In the genomic region with DNA sequence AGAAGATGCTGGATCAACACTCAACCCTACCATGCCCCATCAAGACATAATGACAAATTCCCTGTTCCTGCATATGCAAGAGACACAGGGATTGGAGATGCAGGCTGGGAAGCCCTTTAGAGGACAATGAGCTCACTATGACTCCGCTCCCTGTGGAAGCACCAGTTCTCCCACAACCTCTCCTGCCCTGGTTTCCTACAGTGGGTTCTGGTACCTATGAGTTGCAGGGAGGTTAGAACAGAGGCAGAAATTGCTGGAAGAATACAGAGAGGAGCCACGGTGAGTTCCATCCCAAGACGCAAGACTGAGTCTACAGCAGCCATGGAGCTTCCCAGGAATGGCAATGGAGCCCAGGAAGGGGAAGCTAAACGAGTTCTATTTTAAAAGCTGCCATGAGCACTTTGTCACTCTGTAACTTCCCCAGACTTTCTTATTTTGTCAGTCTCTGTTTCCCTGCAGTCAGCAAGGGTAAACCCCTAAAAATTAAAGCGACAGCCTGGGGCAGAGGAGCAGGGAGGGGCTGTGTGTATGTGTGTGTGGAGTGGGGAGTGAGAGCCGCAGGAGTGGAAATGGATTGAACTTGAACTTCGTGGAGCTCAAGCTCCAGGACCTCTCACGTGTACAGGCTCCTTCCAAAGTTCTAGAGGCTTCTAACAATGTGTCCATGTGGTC, we compare ENCODE assay signal across 30 cellular contexts. TPM values are rescaled to one million over a fixed set of nuclear protein-coding genes. Genes with fewer than 3 reads are reported as not detected.
DNase-seq lines count a peak whose midpoint lies in the region; ATAC-seq and TF ChIP-seq lines count a peak whose summit lies in the region.
"Had no signal": no experiment of that assay in that cellular context is flagged by ENCODE, and none has a peak within 500 bp of the region (broad histone marks: within the 10 kb centered on the region; RNA-seq: fewer than 3 reads in every experiment).

No MANE protein-coding gene starts in this region.

- intact Hi-C loops in Right ventricle myocardium inferior (cut with DNase I) = no loop called here
- intact Hi-C loops in cardiac septum (cut with DNase I) = no loop called here
- intact Hi-C loops in esophagus muscularis mucosa (cut with DNase I) = no loop called here

- 0 out of 3 replicates have a peak, but pooled peaks cover 2% of the 10 kb centered on the region for H3K36me3 Mint-ChIP-seq in GM23338 (ENCODE audit: low read depth)
- H3K36me3 Mint-ChIP-seq in stimulated activated naive B cell treated with anti-CD40 and anti-IgM and Interleukin-4, amounts not matched to agents 10 μg/mL and 1 μg/mL and 100 μg/mL, for 72 hours = peaks cover 65 to 77% of the 10 kb centered on the region in 2 donors

- H3K9me3 ChIP-seq in esophagus muscularis mucosa = no peaks in the 10 kb centered on the region
- H3K9me3 ChIP-seq: Caco-2, psoas muscle, transverse colon had no signal

- peaks cover under 1% of the 10 kb centered on the region; the same call in 1 of the 2 replicates for H3K9me2 ChIP-seq in GM23338 (ENCODE audit: insufficient read depth)

- no peak overlapping the region for H3K27ac ChIP-seq in GM23338 (ENCODE audit: low read depth)
- H3K27ac ChIP-seq in esophagus muscularis mucosa (replicated peaks in 1 of 4) = no peak overlapping the region
- H3K27ac ChIP-seq: psoas muscle, RWPE1, SK-N-MC, transverse colon had no signal

- H3K27me3 ChIP-seq in GM23338 (ENCODE audit: insufficient read depth) = no peaks in the 10 kb centered on the region
- peaks cover 0 to 43% (median 0%) of the 10 kb centered on the region in 4 donors for H3K27me3 ChIP-seq in esophagus muscularis mucosa
- H3K27me3 ChIP-seq: transverse colon had no signal

- H3K36me3 ChIP-seq in GM23338 (ENCODE audit: insufficient read depth) (no peaks in the 10 kb centered on the region), esophagus muscularis mucosa (no peaks in the 10 kb centered on the region)
- H3K36me3 ChIP-seq: transverse colon had no signal

- no peaks in the 10 kb centered on the region for H3K9me3 Mint-ChIP-seq in GM23338
- no peaks in the 10 kb centered on the region for H3K9me3 Mint-ChIP-seq in stimulated activated naive B cell treated with anti-CD40 and anti-IgM and Interleukin-4, amounts not matched to agents 10 μg/mL and 1 μg/mL and 100 μg/mL, for 72 hours
- H3K9me3 Mint-ChIP-seq: activated T-helper 2 cell treated with anti-CD3 and anti-CD28 coated beads, Interferon-gamma antibody, Interleukin-2, Interleukin-4, amounts not matched to agents 10 μg/mL and 5 μg/mL and 100 μg/mL, durations not matched to agents 14 hours and 24 hours and 36 hours; endodermal cell; T-helper 1 cell treated with Interleukin-12 subunit alpha and Interleukin-12 subunit beta and Interleukin-4 antibody, amounts not matched to agents 30 μg/mL and 1 μg/mL, for 36 hours had no signal

- no peak overlapping the region for H3K4me3 ChIP-seq in GM23338
- no peak overlapping the region for H3K4me3 ChIP-seq in esophagus muscularis mucosa
- H3K4me3 ChIP-seq: psoas muscle, SK-N-MC, transverse colon had no signal

- H3K79me2 ChIP-seq in GM23338 (replicated peaks; ENCODE audit: insufficient read depth) = no peaks in the 10 kb centered on the region

- peaks cover 7% of the 10 kb centered on the region for H3K27me3 Mint-ChIP-seq in GM23338 (ENCODE audit: insufficient read depth, low read depth, poor library complexity)
- no peaks in the 10 kb centered on the region for H3K27me3 Mint-ChIP-seq in stimulated activated naive B cell treated with anti-CD40 and anti-IgM and Interleukin-4, amounts not matched to agents 10 μg/mL and 1 μg/mL and 100 μg/mL, for 72 hours
- H3K27me3 Mint-ChIP-seq: activated naive CD8-positive, alpha-beta T cell had no signal

- TF ChIP-seq EP300 in esophagus muscularis mucosa (IDR thresholded peaks at IDR 0.05) = no peak

- no peaks in the 10 kb centered on the region for H4K20me1 ChIP-seq in GM23338 (replicated peaks; ENCODE audit: insufficient read depth)

- no peaks in the 10 kb centered on the region for H3K4me1 ChIP-seq in GM23338 (ENCODE audit: insufficient read depth)
- H3K4me1 ChIP-seq in esophagus muscularis mucosa = no peaks in the 10 kb centered on the region
- H3K4me1 ChIP-seq: Caco-2, psoas muscle, transverse colon had no signal

- DNase-seq in Right ventricle myocardium inferior (ENCODE audit: missing footprints) = no peak
- DNase-seq in cardiac septum (ENCODE audit: low spot score) = no peak
- no peak for DNase-seq in GM23338 (ENCODE audit: low spot score)
- DNase-seq in esophagus muscularis mucosa (ENCODE audit: extremely low spot score) = peak; percentile 78
- no peak for DNase-seq in stimulated activated naive B cell treated with anti-CD40 and anti-IgM and Interleukin-4, amounts not matched to agents 10 μg/mL and 1 μg/mL and 100 μg/mL, for 72 hours
- DNase-seq in NCI-H2196 (lab: John Stamatoyannopoulos, UW; ENCODE audit: unreplicated experiment) = no peak
- DNase-seq: ACHN; activated CD8-positive, alpha-beta memory T cell treated with anti-CD3 and anti-CD28 coated beads, Interleukin-2, amount 50 U/mL, for 48 hours; anterior cingulate cortex; Caco-2; cortex of kidney; DMS79; foreskin melanocyte; GF-D8; Kasumi-1; mesenchymal stem cell; MV-4-11; psoas muscle; transverse colon had no signal

- H3K4me1 Mint-ChIP-seq in GM23338 = no peaks in the 10 kb centered on the region
- peaks cover 62 to 74% of the 10 kb centered on the region in 2 donors for H3K4me1 Mint-ChIP-seq in stimulated activated naive B cell treated with anti-CD40 and anti-IgM and Interleukin-4, amounts not matched to agents 10 μg/mL and 1 μg/mL and 100 μg/mL, for 72 hours

- peak; percentile 55 for ATAC-seq in Right ventricle myocardium inferior
- ATAC-seq in GM23338 = no peak
- ATAC-seq in stimulated activated naive B cell treated with anti-CD40 and anti-IgM and Interleukin-4, amounts not matched to agents 10 μg/mL and 1 μg/mL and 100 μg/mL, for 72 hours (replicated peaks) = peak; percentile 66 to 74
- no peak for ATAC-seq in HG02623 (IDR thresholded peaks at IDR 0.05; ENCODE audit: unreplicated experiment)
- ATAC-seq: esophagus mucosa, psoas muscle had no signal

- WGBS in esophagus muscularis mucosa = 71% methylated on average over 8 of the region's 8 CpGs

- no peaks in the 10 kb centered on the region for H3F3A ChIP-seq in GM23338 (replicated peaks; ENCODE audit: low read depth)

- no peak overlapping the region for H3K4me3 Mint-ChIP-seq in GM23338
- peak overlapping the region; percentile 4 to 38 for H3K4me3 Mint-ChIP-seq in stimulated activated naive B cell treated with anti-CD40 and anti-IgM and Interleukin-4, amounts not matched to agents 10 μg/mL and 1 μg/mL and 100 μg/mL, for 72 hours
- H3K4me3 Mint-ChIP-seq: activated naive CD8-positive, alpha-beta T cell; endodermal cell; T-helper 1 cell treated with Interleukin-12 subunit alpha and Interleukin-12 subunit beta and Interleukin-4 antibody, amounts not matched to agents 30 μg/mL and 1 μg/mL, for 36 hours had no signal

- no peak overlapping the region for H3K4me2 ChIP-seq in GM23338

- no peak for TF ChIP-seq POLR2A in esophagus muscularis mucosa (IDR thresholded peaks at IDR 0.05; ENCODE audit: low read depth)

- H3K27ac Mint-ChIP-seq in GM23338 = peak overlapping the region; percentile 40; the same call in 1 of the 2 replicates
- peak overlapping the region; percentile 68 for H3K27ac Mint-ChIP-seq in stimulated activated naive B cell treated with anti-CD40 and anti-IgM and Interleukin-4, amounts not matched to agents 10 μg/mL and 1 μg/mL and 100 μg/mL, for 72 hours
- H3K27ac Mint-ChIP-seq: activated naive CD8-positive, alpha-beta T cell; activated T-helper 2 cell treated with anti-CD3 and anti-CD28 coated beads, Interferon-gamma antibody, Interleukin-2, Interleukin-4, amounts not matched to agents 10 μg/mL and 5 μg/mL and 100 μg/mL, durations not matched to agents 14 hours and 24 hours and 36 hours; endodermal cell; T-helper 1 cell treated with Interleukin-12 subunit alpha and Interleukin-12 subunit beta and Interleukin-4 antibody, amounts not matched to agents 30 μg/mL and 1 μg/mL, for 36 hours had no signal

- TF ChIP-seq CTCF in GM23338 (conservative IDR thresholded peaks at IDR 0.05; ENCODE audit: low read depth in 2 of 2) (no peak), esophagus muscularis mucosa (IDR thresholded peaks at IDR 0.05) (no peak)

- no peak overlapping the region for H2AFZ ChIP-seq in GM23338

TF ChIP-seq in GM23338, 12 proteins besides CTCF, POLR2A, EP300 and RAD21:
- no peak for TF ChIP-seq ZNF114 (CRISPR knock-in tag; IDR thresholded peaks at IDR 0.05)
- TF ChIP-seq EZH2 (IDR thresholded peaks at IDR 0.05; ENCODE audit: low read depth, unreplicated experiment) = no peak

RNA-seq across cellular contexts. Expression of gene PIK3R6, which starts 42.3 kb away (rescaled TPM):
- total RNA-seq in Right ventricle myocardium inferior (0.78 TPM), cardiac septum (1.00 TPM), esophagus muscularis mucosa (1 to 10 TPM in 3 of 4 donors, under 1 TPM in 1; 0.52 to 3.3 (median 1.8) TPM)
- total RNA-seq in GM23338 (2014; rRNA removed; shearing (Covaris generic)) = 0.24 TPM in 1 of 2 replicates, not detected in the other
- 0.11 and 0.14 TPM in 2 replicates for polyA plus RNA-seq in GM23338 (2016; fragmentation: Nextera tagmentation; extraction: Ambion mirVana)
- total RNA-seq: Caco-2, NCI-H460, OCI-LY7 had no signal
- polyA plus RNA-seq: BJ had no signal

RNA-seq across cellular contexts. Expression of gene PIK3R5, which starts 55.8 kb away (rescaled TPM):
- 2.8 TPM for total RNA-seq in Right ventricle myocardium inferior
- 2.0 TPM for total RNA-seq in cardiac septum
- 6.7 and 9.4 TPM in 2 replicates for total RNA-seq in GM23338 (2014; rRNA removed; shearing (Covaris generic))
- polyA plus RNA-seq in GM23338 (2016; fragmentation: Nextera tagmentation; extraction: Ambion mirVana) = 1.4 and 1.7 TPM in 2 replicates
- total RNA-seq in esophagus muscularis mucosa = 10 to 100 TPM in 2 of 4 donors, 1 to 10 TPM in 2; 7.0 to 16.2 (median 9.6) TPM
- total RNA-seq: Caco-2 had no signal

Comparison
In these comparisons a context has a peak if more than half of its experiments do, and no peak if none do; other contexts are left out.
1. ATAC-seq: peak in Right ventricle myocardium inferior (single experiment) and stimulated activated naive B cell treated with anti-CD40 and anti-IgM and Interleukin-4, amounts not matched to agents 10 μg/mL and 1 μg/mL and 100 μg/mL, for 72 hours (2 of 2); none in GM23338 (single experiment) and HG02623 (single experiment).